In the genomic region with DNA sequence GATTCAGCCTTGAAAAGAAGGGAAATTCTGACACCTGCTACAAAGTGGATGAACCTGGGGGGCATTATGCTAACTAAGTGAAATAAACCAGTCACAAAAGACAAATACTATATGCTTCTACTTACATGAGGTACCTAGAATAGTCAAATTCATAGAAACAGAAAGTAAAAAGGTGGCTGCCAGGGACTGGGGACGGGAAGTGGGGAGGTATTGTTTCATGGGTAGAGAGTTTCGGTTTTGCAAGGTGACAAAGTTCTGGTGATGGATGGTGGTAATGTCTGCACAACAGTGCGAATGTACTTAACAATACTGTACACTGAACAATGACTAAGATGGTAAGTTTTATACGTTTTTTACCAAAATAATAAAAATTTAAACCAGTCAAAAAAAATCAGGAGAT, we compare ENCODE assay signal across 1 cellular context.
TF ChIP-seq lines count a peak whose summit lies in the region.

No MANE protein-coding gene starts in this region.

TF ChIP-seq in GM12878, 131 proteins besides CTCF, POLR2A, EP300 and RAD21 (continued from another document and continues in another):
- TF ChIP-seq, protein P1, sequence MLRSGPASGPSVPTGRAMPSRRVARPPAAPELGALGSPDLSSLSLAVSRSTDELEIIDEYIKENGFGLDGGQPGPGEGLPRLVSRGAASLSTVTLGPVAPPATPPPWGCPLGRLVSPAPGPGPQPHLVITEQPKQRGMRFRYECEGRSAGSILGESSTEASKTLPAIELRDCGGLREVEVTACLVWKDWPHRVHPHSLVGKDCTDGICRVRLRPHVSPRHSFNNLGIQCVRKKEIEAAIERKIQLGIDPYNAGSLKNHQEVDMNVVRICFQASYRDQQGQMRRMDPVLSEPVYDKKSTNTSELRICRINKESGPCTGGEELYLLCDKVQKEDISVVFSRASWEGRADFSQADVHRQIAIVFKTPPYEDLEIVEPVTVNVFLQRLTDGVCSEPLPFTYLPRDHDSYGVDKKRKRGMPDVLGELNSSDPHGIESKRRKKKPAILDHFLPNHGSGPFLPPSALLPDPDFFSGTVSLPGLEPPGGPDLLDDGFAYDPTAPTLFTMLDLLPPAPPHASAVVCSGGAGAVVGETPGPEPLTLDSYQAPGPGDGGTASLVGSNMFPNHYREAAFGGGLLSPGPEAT (IDR thresholded peaks at IDR 0.05; ENCODE audit: low read depth): peak; percentile 54; the same call in 1 of the 2 replicates
- TF ChIP-seq TCF7 (IDR thresholded peaks at IDR 0.05; ENCODE audit: borderline replicate concordance): no peak
- no peak for TF ChIP-seq TCF3 (IDR thresholded peaks at IDR 0.05; ENCODE audit: borderline replicate concordance, insufficient read depth, low read depth, low read length)
- TF ChIP-seq, protein P2, sequence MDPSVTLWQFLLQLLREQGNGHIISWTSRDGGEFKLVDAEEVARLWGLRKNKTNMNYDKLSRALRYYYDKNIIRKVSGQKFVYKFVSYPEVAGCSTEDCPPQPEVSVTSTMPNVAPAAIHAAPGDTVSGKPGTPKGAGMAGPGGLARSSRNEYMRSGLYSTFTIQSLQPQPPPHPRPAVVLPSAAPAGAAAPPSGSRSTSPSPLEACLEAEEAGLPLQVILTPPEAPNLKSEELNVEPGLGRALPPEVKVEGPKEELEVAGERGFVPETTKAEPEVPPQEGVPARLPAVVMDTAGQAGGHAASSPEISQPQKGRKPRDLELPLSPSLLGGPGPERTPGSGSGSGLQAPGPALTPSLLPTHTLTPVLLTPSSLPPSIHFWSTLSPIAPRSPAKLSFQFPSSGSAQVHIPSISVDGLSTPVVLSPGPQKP (IDR thresholded peaks at IDR 0.05; ENCODE audit: low read depth, low read length): no peak
- TF ChIP-seq BMI1 (IDR thresholded peaks at IDR 0.05; ENCODE audit: borderline replicate concordance): no peak; the same call in 1 of the 2 replicates
- no peak for TF ChIP-seq SIN3A (IDR thresholded peaks at IDR 0.05; ENCODE audit: low read depth, low read length)
- TF ChIP-seq, protein P3, sequence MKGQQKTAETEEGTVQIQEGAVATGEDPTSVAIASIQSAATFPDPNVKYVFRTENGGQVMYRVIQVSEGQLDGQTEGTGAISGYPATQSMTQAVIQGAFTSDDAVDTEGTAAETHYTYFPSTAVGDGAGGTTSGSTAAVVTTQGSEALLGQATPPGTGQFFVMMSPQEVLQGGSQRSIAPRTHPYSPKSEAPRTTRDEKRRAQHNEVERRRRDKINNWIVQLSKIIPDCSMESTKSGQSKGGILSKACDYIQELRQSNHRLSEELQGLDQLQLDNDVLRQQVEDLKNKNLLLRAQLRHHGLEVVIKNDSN (IDR thresholded peaks at IDR 0.05; ENCODE audit: borderline replicate concordance, extremely low read length, insufficient read depth, low read depth, low read length): no peak
- TF ChIP-seq, protein P4, sequence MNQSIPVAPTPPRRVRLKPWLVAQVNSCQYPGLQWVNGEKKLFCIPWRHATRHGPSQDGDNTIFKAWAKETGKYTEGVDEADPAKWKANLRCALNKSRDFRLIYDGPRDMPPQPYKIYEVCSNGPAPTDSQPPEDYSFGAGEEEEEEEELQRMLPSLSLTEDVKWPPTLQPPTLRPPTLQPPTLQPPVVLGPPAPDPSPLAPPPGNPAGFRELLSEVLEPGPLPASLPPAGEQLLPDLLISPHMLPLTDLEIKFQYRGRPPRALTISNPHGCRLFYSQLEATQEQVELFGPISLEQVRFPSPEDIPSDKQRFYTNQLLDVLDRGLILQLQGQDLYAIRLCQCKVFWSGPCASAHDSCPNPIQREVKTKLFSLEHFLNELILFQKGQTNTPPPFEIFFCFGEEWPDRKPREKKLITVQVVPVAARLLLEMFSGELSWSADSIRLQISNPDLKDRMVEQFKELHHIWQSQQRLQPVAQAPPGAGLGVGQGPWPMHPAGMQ (IDR thresholded peaks at IDR 0.05; ENCODE audit: borderline replicate concordance): no peak
- TF ChIP-seq NFYA (IDR thresholded peaks at IDR 0.05; ENCODE audit: borderline replicate concordance, low read depth, low read length): no peak
- TF ChIP-seq, protein P5, sequence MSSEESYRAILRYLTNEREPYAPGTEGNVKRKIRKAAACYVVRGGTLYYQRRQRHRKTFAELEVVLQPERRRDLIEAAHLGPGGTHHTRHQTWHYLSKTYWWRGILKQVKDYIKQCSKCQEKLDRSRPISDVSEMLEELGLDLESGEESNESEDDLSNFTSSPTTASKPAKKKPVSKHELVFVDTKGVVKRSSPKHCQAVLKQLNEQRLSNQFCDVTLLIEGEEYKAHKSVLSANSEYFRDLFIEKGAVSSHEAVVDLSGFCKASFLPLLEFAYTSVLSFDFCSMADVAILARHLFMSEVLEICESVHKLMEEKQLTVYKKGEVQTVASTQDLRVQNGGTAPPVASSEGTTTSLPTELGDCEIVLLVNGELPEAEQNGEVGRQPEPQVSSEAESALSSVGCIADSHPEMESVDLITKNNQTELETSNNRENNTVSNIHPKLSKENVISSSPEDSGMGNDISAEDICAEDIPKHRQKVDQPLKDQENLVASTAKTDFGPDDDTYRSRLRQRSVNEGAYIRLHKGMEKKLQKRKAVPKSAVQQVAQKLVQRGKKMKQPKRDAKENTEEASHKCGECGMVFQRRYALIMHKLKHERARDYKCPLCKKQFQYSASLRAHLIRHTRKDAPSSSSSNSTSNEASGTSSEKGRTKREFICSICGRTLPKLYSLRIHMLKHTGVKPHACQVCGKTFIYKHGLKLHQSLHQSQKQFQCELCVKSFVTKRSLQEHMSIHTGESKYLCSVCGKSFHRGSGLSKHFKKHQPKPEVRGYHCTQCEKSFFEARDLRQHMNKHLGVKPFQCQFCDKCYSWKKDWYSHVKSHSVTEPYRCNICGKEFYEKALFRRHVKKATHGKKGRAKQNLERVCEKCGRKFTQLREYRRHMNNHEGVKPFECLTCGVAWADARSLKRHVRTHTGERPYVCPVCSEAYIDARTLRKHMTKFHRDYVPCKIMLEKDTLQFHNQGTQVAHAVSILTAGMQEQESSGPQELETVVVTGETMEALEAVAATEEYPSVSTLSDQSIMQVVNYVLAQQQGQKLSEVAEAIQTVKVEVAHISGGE (CRISPR knock-in tag; IDR thresholded peaks at IDR 0.05): no peak
- TF ChIP-seq, protein P6, sequence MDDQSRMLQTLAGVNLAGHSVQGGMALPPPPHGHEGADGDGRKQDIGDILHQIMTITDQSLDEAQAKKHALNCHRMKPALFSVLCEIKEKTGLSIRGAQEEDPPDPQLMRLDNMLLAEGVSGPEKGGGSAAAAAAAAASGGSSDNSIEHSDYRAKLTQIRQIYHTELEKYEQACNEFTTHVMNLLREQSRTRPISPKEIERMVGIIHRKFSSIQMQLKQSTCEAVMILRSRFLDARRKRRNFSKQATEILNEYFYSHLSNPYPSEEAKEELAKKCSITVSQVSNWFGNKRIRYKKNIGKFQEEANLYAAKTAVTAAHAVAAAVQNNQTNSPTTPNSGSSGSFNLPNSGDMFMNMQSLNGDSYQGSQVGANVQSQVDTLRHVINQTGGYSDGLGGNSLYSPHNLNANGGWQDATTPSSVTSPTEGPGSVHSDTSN (IDR thresholded peaks at IDR 0.05; ENCODE audit: insufficient replicate concordance, low read depth, low read length): peak; percentile 80
- TF ChIP-seq BRCA1 (IDR thresholded peaks at IDR 0.05; ENCODE audit: low read depth, low read length): no peak
- TF ChIP-seq ZNF217 (IDR thresholded peaks at IDR 0.05): no peak
- TF ChIP-seq, protein P7, sequence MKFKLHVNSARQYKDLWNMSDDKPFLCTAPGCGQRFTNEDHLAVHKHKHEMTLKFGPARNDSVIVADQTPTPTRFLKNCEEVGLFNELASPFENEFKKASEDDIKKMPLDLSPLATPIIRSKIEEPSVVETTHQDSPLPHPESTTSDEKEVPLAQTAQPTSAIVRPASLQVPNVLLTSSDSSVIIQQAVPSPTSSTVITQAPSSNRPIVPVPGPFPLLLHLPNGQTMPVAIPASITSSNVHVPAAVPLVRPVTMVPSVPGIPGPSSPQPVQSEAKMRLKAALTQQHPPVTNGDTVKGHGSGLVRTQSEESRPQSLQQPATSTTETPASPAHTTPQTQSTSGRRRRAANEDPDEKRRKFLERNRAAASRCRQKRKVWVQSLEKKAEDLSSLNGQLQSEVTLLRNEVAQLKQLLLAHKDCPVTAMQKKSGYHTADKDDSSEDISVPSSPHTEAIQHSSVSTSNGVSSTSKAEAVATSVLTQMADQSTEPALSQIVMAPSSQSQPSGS (IDR thresholded peaks at IDR 0.05; ENCODE audit: low read length): peak; percentile 18; the same call in 1 of the 2 replicates
- TF ChIP-seq SP1 (IDR thresholded peaks at IDR 0.05; ENCODE audit: low read depth, low read length): peak; percentile 50
- TF ChIP-seq SREBF1 (IDR thresholded peaks at IDR 0.05; ENCODE audit: low read length): no peak
- TF ChIP-seq KDM1A (IDR thresholded peaks at IDR 0.05; ENCODE audit: borderline replicate concordance): no peak
- no peak; the same call in 1 of the 2 replicates for TF ChIP-seq NFIC (IDR thresholded peaks at IDR 0.05; ENCODE audit: low read depth, low read length)
- TF ChIP-seq PAX5 (IDR thresholded peaks at IDR 0.05; ENCODE audit: borderline replicate concordance, low read depth, low read length): no peak
- TF ChIP-seq ESRRA (IDR thresholded peaks at IDR 0.05; ENCODE audit: low read length): no peak
- no peak for TF ChIP-seq SRF (IDR thresholded peaks at IDR 0.05; ENCODE audit: low read depth in 2 of 2, low read length in 2 of 2)
- TF ChIP-seq PML (IDR thresholded peaks at IDR 0.05; ENCODE audit: low read length): no peak
- TF ChIP-seq PAX8 (IDR thresholded peaks at IDR 0.05): no peak
- TF ChIP-seq, protein P8, sequence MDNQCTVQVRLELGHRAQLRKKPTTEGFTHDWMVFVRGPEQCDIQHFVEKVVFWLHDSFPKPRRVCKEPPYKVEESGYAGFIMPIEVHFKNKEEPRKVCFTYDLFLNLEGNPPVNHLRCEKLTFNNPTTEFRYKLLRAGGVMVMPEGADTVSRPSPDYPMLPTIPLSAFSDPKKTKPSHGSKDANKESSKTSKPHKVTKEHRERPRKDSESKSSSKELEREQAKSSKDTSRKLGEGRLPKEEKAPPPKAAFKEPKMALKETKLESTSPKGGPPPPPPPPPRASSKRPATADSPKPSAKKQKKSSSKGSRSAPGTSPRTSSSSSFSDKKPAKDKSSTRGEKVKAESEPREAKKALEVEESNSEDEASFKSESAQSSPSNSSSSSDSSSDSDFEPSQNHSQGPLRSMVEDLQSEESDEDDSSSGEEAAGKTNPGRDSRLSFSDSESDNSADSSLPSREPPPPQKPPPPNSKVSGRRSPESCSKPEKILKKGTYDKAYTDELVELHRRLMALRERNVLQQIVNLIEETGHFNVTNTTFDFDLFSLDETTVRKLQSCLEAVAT (IDR thresholded peaks at IDR 0.05): peak; percentile 37; the same call in 1 of the 2 replicates
- TF ChIP-seq, protein P9, sequence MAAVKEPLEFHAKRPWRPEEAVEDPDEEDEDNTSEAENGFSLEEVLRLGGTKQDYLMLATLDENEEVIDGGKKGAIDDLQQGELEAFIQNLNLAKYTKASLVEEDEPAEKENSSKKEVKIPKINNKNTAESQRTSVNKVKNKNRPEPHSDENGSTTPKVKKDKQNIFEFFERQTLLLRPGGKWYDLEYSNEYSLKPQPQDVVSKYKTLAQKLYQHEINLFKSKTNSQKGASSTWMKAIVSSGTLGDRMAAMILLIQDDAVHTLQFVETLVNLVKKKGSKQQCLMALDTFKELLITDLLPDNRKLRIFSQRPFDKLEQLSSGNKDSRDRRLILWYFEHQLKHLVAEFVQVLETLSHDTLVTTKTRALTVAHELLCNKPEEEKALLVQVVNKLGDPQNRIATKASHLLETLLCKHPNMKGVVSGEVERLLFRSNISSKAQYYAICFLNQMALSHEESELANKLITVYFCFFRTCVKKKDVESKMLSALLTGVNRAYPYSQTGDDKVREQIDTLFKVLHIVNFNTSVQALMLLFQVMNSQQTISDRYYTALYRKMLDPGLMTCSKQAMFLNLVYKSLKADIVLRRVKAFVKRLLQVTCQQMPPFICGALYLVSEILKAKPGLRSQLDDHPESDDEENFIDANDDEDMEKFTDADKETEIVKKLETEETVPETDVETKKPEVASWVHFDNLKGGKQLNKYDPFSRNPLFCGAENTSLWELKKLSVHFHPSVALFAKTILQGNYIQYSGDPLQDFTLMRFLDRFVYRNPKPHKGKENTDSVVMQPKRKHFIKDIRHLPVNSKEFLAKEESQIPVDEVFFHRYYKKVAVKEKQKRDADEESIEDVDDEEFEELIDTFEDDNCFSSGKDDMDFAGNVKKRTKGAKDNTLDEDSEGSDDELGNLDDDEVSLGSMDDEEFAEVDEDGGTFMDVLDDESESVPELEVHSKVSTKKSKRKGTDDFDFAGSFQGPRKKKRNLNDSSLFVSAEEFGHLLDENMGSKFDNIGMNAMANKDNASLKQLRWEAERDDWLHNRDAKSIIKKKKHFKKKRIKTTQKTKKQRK (IDR thresholded peaks at IDR 0.05; ENCODE audit: low read depth, low read length): no peak
- TF ChIP-seq CHD1 (IDR thresholded peaks at IDR 0.05; ENCODE audit: low read depth, low read length): no peak
- no peak for TF ChIP-seq RFX5 (IDR thresholded peaks at IDR 0.05; ENCODE audit: low read depth, low read length)
- TF ChIP-seq NR2C1 (IDR thresholded peaks at IDR 0.05): no peak
- TF ChIP-seq SUPT20H (IDR thresholded peaks at IDR 0.05; ENCODE audit: borderline replicate concordance, control insufficient read depth, low read depth, low read length): no peak
- TF ChIP-seq, protein P10, sequence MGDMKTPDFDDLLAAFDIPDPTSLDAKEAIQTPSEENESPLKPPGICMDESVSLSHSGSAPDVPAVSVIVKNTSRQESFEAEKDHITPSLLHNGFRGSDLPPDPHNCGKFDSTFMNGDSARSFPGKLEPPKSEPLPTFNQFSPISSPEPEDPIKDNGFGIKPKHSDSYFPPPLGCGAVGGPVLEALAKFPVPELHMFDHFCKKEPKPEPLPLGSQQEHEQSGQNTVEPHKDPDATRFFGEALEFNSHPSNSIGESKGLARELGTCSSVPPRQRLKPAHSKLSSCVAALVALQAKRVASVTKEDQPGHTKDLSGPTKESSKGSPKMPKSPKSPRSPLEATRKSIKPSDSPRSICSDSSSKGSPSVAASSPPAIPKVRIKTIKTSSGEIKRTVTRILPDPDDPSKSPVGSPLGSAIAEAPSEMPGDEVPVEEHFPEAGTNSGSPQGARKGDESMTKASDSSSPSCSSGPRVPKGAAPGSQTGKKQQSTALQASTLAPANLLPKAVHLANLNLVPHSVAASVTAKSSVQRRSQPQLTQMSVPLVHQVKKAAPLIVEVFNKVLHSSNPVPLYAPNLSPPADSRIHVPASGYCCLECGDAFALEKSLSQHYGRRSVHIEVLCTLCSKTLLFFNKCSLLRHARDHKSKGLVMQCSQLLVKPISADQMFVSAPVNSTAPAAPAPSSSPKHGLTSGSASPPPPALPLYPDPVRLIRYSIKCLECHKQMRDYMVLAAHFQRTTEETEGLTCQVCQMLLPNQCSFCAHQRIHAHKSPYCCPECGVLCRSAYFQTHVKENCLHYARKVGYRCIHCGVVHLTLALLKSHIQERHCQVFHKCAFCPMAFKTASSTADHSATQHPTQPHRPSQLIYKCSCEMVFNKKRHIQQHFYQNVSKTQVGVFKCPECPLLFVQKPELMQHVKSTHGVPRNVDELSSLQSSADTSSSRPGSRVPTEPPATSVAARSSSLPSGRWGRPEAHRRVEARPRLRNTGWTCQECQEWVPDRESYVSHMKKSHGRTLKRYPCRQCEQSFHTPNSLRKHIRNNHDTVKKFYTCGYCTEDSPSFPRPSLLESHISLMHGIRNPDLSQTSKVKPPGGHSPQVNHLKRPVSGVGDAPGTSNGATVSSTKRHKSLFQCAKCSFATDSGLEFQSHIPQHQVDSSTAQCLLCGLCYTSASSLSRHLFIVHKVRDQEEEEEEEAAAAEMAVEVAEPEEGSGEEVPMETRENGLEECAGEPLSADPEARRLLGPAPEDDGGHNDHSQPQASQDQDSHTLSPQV (IDR thresholded peaks at IDR 0.05): no peak
- TF ChIP-seq GATAD2B (conservative IDR thresholded peaks at IDR 0.05; ENCODE audit: low read depth): no peak
- TF ChIP-seq ZNF207 (IDR thresholded peaks at IDR 0.05; ENCODE audit: borderline replicate concordance): no peak
- TF ChIP-seq RUNX3 (IDR thresholded peaks at IDR 0.05; ENCODE audit: low read length): peak; percentile 82
- TF ChIP-seq BHLHE40 (IDR thresholded peaks at IDR 0.05; ENCODE audit: borderline replicate concordance in 1 of 2, low read depth in 2 of 2, low read length in 1 of 2): peak; percentile 49 to 51; a peak in 2 of 4 replicates
- no peak for TF ChIP-seq SMARCA5 (IDR thresholded peaks at IDR 0.05)
- TF ChIP-seq POLR2AphosphoS5 (IDR thresholded peaks at IDR 0.05; ENCODE audit: low read length): no peak
